Comparison of ENCODE assay signal across 9 cellular contexts in genomic region chr17:41801374-41802062, GRCh38. TPM values are rescaled to one million over a fixed set of nuclear protein-coding genes. Genes with fewer than 3 reads are reported as not detected.
DNase-seq lines count a peak whose midpoint lies in the region; ATAC-seq and TF ChIP-seq lines count a peak whose summit lies in the region.
"Had no signal": no experiment of that assay in that cellular context is flagged by ENCODE, and none has a peak within 500 bp of the region (broad histone marks: within the 10 kb centered on the region; RNA-seq: fewer than 3 reads in every experiment).

No MANE protein-coding gene starts in this region.

- peak; percentile 89 for ATAC-seq in Panc1
- no peak for ATAC-seq in GM21447 (IDR thresholded peaks at IDR 0.05; ENCODE audit: unreplicated experiment)

- H3K4me1 Mint-ChIP-seq in Caco-2 (ENCODE audit: low read depth, unreplicated experiment) (peaks cover 38% of the 10 kb centered on the region), neural crest cell (peaks cover 18% of the 10 kb centered on the region)

- H3K9me3 Mint-ChIP-seq in Caco-2 (ENCODE audit: unreplicated experiment) (no peaks in the 10 kb centered on the region), neural crest cell (no peaks in the 10 kb centered on the region)
- H3K9me3 Mint-ChIP-seq: T-helper 1 cell treated with Interleukin-12 subunit alpha and Interleukin-12 subunit beta and Interleukin-4 antibody, amounts not matched to agents 30 μg/mL and 1 μg/mL, for 36 hours had no signal

- H3K36me3 ChIP-seq in Caco-2 (ENCODE audit: control insufficient read depth, insufficient read depth, low read length) (0 out of 2 replicates have a peak, but pooled peaks cover 2% of the 10 kb centered on the region), Panc1 (ENCODE audit: control insufficient read depth, insufficient read depth, low read length) (no peaks in the 10 kb centered on the region), stomach smooth muscle (ENCODE audit: control insufficient read depth in 2 of 2, insufficient read depth in 2 of 2, low read length in 2 of 2) (peaks cover 0 to 3% of the 10 kb centered on the region in 2 donors)

- H3K9ac ChIP-seq in stomach smooth muscle (ENCODE audit: low read length in 2 of 2), result no peak overlapping the region

- H3K27me3 Mint-ChIP-seq in Caco-2 (ENCODE audit: insufficient read depth, unreplicated experiment) (no peaks in the 10 kb centered on the region), neural crest cell (ENCODE audit: low read depth) (peaks cover 2% of the 10 kb centered on the region)

- DNase-seq in Caco-2 (peak; percentile 91 to 94), Panc1 (ENCODE audit: low read depth, low spot score) (no peak), activated T-helper 1 cell treated with Interleukin-2 at 50 U/mL for 16 hours (ENCODE audit: low read depth) (peak; percentile 50), fibroblast of the aortic adventitia (ENCODE audit: low read depth) (peak; percentile 79), neural crest cell (ENCODE audit: low read depth, low spot score) (peak; percentile 86)

- CTCF ChIA-PET in Caco-2 (lab: Charles Lee), result interaction anchor here (0.6 to 5.4 kb wide), 15 partner anchors 9 to 1661 kb away, joined by 3 to 169 read pairs (median 6); partner anchors contain the start of genes EIF1, FKBP10, JUP and P3H4
- CTCF ChIA-PET in Panc1 (lab: Charles Lee), result interaction anchor here (1.2 to 2.3 kb wide), 5 partner anchors 11 to 64 kb away, joined by 3 to 14 read pairs (median 6); partner anchors contain the start of gene JUP

- H3K4me1 ChIP-seq in Caco-2, result peaks cover 32% of the 10 kb centered on the region
- H3K4me1 ChIP-seq in Panc1 (ENCODE audit: control insufficient read depth, insufficient read depth, low read length), result peaks cover 19% of the 10 kb centered on the region
- H3K4me1 ChIP-seq in stomach smooth muscle (ENCODE audit: control insufficient read depth, insufficient read depth, low read length), result peaks cover 9% of the 10 kb centered on the region

- TF ChIP-seq CTCF in Caco-2 (IDR thresholded peaks at IDR 0.05; ENCODE audit: insufficient read depth in 1 of 2, low read depth in 1 of 2, low read length in 1 of 2, severe bottlenecking in 1 of 2, unreplicated experiment in 1 of 2) (peak; percentile 97), Panc1 (IDR thresholded peaks at IDR 0.05) (peak; percentile 96), fibroblast of the aortic adventitia (IDR thresholded peaks at IDR 0.05; ENCODE audit: insufficient read depth, low read length) (peak; percentile 98), neural crest cell (conservative IDR thresholded peaks at IDR 0.05) (peak; percentile 95)

- in situ Hi-C loops in Panc1 (cut with HindIII; ENCODE audit: low pct_unique_long_range_greater_than_20kb, low sequenced_read_pairs), result no loop called here

- H3K4me3 Mint-ChIP-seq in Caco-2 (ENCODE audit: unreplicated experiment) (peak overlapping the region; percentile 83), neural crest cell (peak overlapping the region; percentile 65)
- H3K4me3 Mint-ChIP-seq: T-helper 1 cell treated with Interleukin-12 subunit alpha and Interleukin-12 subunit beta and Interleukin-4 antibody, amounts not matched to agents 30 μg/mL and 1 μg/mL, for 36 hours had no signal

- H3K27ac Mint-ChIP-seq in Caco-2 (ENCODE audit: unreplicated experiment) (peak overlapping the region; percentile 99), neural crest cell (ENCODE audit: unreplicated experiment) (no peak overlapping the region)
- H3K27ac Mint-ChIP-seq: T-helper 1 cell treated with Interleukin-12 subunit alpha and Interleukin-12 subunit beta and Interleukin-4 antibody, amounts not matched to agents 30 μg/mL and 1 μg/mL, for 36 hours had no signal

- H3K4me3 ChIP-seq in Caco-2 (ENCODE audit: low read depth, low read length), result peak overlapping the region; percentile 26
- H3K4me3 ChIP-seq in Panc1 (ENCODE audit: low read depth in 2 of 2, low read length in 2 of 2), result peak overlapping the region; percentile 7 to 19; a peak in 1 of 4 replicates
- no peak overlapping the region for H3K4me3 ChIP-seq in fibroblast of the aortic adventitia (ENCODE audit: low read depth, low read length)
- peak overlapping the region; percentile 9 to 55 for H3K4me3 ChIP-seq in stomach smooth muscle (ENCODE audit: low read length in 2 of 2)

- POLR2A ChIA-PET in Caco-2 (lab: Charles Lee), result interaction anchor here (1.0 to 4.2 kb wide), 8 partner anchors 9 to 113 kb away, joined by 3 to 243 read pairs (median 6); partner anchors contain the start of gene JUP
- POLR2A ChIA-PET in Panc1 (lab: Charles Lee), result interaction anchor here (0.6 kb wide), 1 partner anchor 12 kb away, joined by 3 read pairs; no protein-coding TSS in a partner anchor

- H3K27me3 ChIP-seq in Caco-2 (replicated peaks; ENCODE audit: control insufficient read depth, insufficient read depth, low read length) (no peaks in the 10 kb centered on the region), Panc1 (ENCODE audit: control insufficient read depth, insufficient read depth, low read length) (no peaks in the 10 kb centered on the region), stomach smooth muscle (ENCODE audit: control insufficient read depth in 1 of 2, insufficient read depth in 2 of 2, low read length in 2 of 2) (peaks cover 0 to 6% of the 10 kb centered on the region in 2 donors)

- peak; percentile 99 for TF ChIP-seq RAD21 in Ishikawa (IDR thresholded peaks at IDR 0.05; ENCODE audit: low read depth)

- H3K9me3 ChIP-seq in Caco-2, result no peaks in the 10 kb centered on the region
- no peaks in the 10 kb centered on the region for H3K9me3 ChIP-seq in Panc1 (ENCODE audit: control insufficient read depth, insufficient read depth, low read depth, low read length)
- H3K9me3 ChIP-seq in stomach smooth muscle (ENCODE audit: control insufficient read depth in 2 of 2, low read length in 2 of 2), result no peaks in the 10 kb centered on the region

- intact Hi-C loops in Caco-2 (cut with micrococcal nuclease; ENCODE audit: unreplicated experiment) (loop anchor here (1.0 kb wide), 4 partner anchors 8 to 63 kb away; partner anchors contain the start of gene JUP), Panc1 (cut with micrococcal nuclease; ENCODE audit: unreplicated experiment) (loop anchor here (1.0 to 2.0 kb wide), 2 partner anchors 23 to 63 kb away; no protein-coding TSS in a partner anchor)

- H3K36me3 Mint-ChIP-seq in Caco-2 (ENCODE audit: insufficient read depth, unreplicated experiment) (peaks cover 56% of the 10 kb centered on the region), neural crest cell (ENCODE audit: low read depth) (no peaks in the 10 kb centered on the region)

- TSS peak; percentile 91 for BruUV-seq in Caco-2 (replicated peaks; lab: Mats Ljungman, UMichigan)
- BruUV-seq in Panc1 (replicated peaks; lab: Mats Ljungman, UMichigan), result no TSS peak

- peak overlapping the region; percentile 78 for H3K27ac ChIP-seq in Panc1 (ENCODE audit: low read length)
- no peak overlapping the region for H3K27ac ChIP-seq in stomach smooth muscle (ENCODE audit: low read length)

- TF ChIP-seq EP300 in Ishikawa (IDR thresholded peaks at IDR 0.05; ENCODE audit: borderline replicate concordance), result peak; percentile 86

TF ChIP-seq in Ishikawa, 13 proteins besides CTCF, POLR2A, EP300 and RAD21:
- peak; percentile 91 for TF ChIP-seq TCF12 (IDR thresholded peaks at IDR 0.05; ENCODE audit: low read depth)
- TF ChIP-seq TAF1 (IDR thresholded peaks at IDR 0.05; ENCODE audit: low read depth), result no peak
- peak; percentile 64; the same call in 1 of the 2 replicates for TF ChIP-seq MAX (IDR thresholded peaks at IDR 0.05)
- peak; percentile 98 for TF ChIP-seq TEAD4 (IDR thresholded peaks at IDR 0.05)
- peak; percentile 49; the same call in 1 of the 2 replicates for TF ChIP-seq YY1 (IDR thresholded peaks at IDR 0.05; ENCODE audit: low read depth)
- peak; percentile 34; the same call in 1 of the 2 replicates for TF ChIP-seq NFIC (IDR thresholded peaks at IDR 0.05)
- TF ChIP-seq CEBPB (IDR thresholded peaks at IDR 0.05), result no peak
- TF ChIP-seq FOXM1 (IDR thresholded peaks at IDR 0.05; ENCODE audit: borderline replicate concordance, low read depth), result peak; percentile 66; the same call in 1 of the 2 replicates
- peak; percentile 74 for TF ChIP-seq EGR1 (IDR thresholded peaks at IDR 0.05)

RNA-seq across cellular contexts. Expression of gene P3H4, which starts 10.2 kb away (rescaled TPM):
- 34.1 and 39.2 TPM in 2 replicates for total RNA-seq in Caco-2 (2022)
- total RNA-seq in Panc1 (2021; ENCODE audit: unreplicated experiment), result 58.9 TPM
- 110 TPM for polyA plus RNA-seq in Panc1 (2012; ENCODE audit: insufficient read length)
- total RNA-seq in fibroblast of the aortic adventitia (ENCODE audit: low replicate concordance), result 30.2 and 35.5 TPM in 2 replicates
- 40.3 and 42.3 TPM in 2 replicates for total RNA-seq in neural crest cell

RNA-seq across cellular contexts. Expression of gene FKBP10, which starts 11.3 kb away (rescaled TPM):
- total RNA-seq in Caco-2 (2022) (112 and 132 TPM in 2 replicates), Panc1 (2021; ENCODE audit: unreplicated experiment) (190 TPM), fibroblast of the aortic adventitia (ENCODE audit: low replicate concordance) (187 and 270 TPM in 2 replicates), neural crest cell (259 and 262 TPM in 2 replicates)
- 299 TPM for polyA plus RNA-seq in Panc1 (2012; ENCODE audit: insufficient read length)

RNA-seq across cellular contexts. Expression of gene JUP, which starts 15.0 kb away (rescaled TPM):
- 392 and 419 TPM in 2 replicates for total RNA-seq in Caco-2 (2022)
- total RNA-seq in Panc1 (2021; ENCODE audit: unreplicated experiment), result 352 TPM
- 528 TPM for polyA plus RNA-seq in Panc1 (2012; ENCODE audit: insufficient read length)
- 4.7 and 8.9 TPM in 2 replicates for total RNA-seq in fibroblast of the aortic adventitia (ENCODE audit: low replicate concordance)
- 20.6 and 23.5 TPM in 2 replicates for total RNA-seq in neural crest cell

RNA-seq across cellular contexts. Expression of gene NT5C3B, which starts 34.5 kb away (rescaled TPM):
- total RNA-seq in Caco-2 (2022) (85.4 and 94.5 TPM in 2 replicates), Panc1 (2021; ENCODE audit: unreplicated experiment) (118 TPM), fibroblast of the aortic adventitia (ENCODE audit: low replicate concordance) (38.5 and 93.2 TPM in 2 replicates), neural crest cell (120 and 123 TPM in 2 replicates)
- 135 TPM for polyA plus RNA-seq in Panc1 (2012; ENCODE audit: insufficient read length)

RNA-seq across cellular contexts. Expression of gene KLHL10, which starts 36.1 kb away (rescaled TPM):
- total RNA-seq in Caco-2 (2022) (not detected in 2 replicates), Panc1 (2021; ENCODE audit: unreplicated experiment) (not detected), fibroblast of the aortic adventitia (ENCODE audit: low replicate concordance) (0.09 and 0.90 TPM in 2 replicates), neural crest cell (not detected in 2 replicates)
- polyA plus RNA-seq in Panc1 (2012; ENCODE audit: insufficient read length), result not detected

Comparison
In these comparisons a context has a peak if more than half of its experiments do, and no peak if none do; other contexts are left out.
1. RNA of gene JUP, which starts 15.0 kb away (total RNA-seq): 392 to 419 TPM in Caco-2 and 352 TPM in Panc1 (single experiment); 20.6 to 23.5 TPM in neural crest cell and 4.7 to 8.9 TPM in fibroblast of the aortic adventitia; every median in the first group is over 10 times any median in the second.
2. Peak in every context shown above with its lines, with median percentiles within 50 percentile points of each other: CTCF ChIP-seq.